In genomic region chr15:41584636-41585139, GRCh38 we compare ENCODE assay signal across 8 cellular contexts. TPM values are rescaled to one million over a fixed set of nuclear protein-coding genes. Genes with fewer than 3 reads are reported as not detected.
DNase-seq lines count a peak whose midpoint lies in the region; ATAC-seq, FAIRE-seq and TF ChIP-seq lines count a peak whose summit lies in the region.

No MANE protein-coding gene starts in this region.

- TF ChIP-seq CTCF in choroid plexus epithelial cell (conservative IDR thresholded peaks at IDR 0.05; ENCODE audit: low read depth, low read length), result no peak
- TF ChIP-seq CTCF in mesothelial cell of epicardium (IDR thresholded peaks at IDR 0.05; ENCODE audit: unreplicated experiment), result no peak
- no peak for TF ChIP-seq CTCF in tibial artery (IDR thresholded peaks at IDR 0.05)
- TF ChIP-seq CTCF in GM10266 (IDR thresholded peaks at IDR 0.05; ENCODE audit: control insufficient read depth, insufficient read depth, low read depth, missing control alignments), result no peak

- H3K4me3 ChIP-seq in choroid plexus epithelial cell (ENCODE audit: low read depth, low read length) (peak overlapping the region; percentile 56), tibial artery (peak overlapping the region; percentile 51 to 57)

- no peaks in the 10 kb centered on the region for H3K9me3 ChIP-seq in tibial artery

- peak overlapping the region in 1 of 2 donors; percentile 68 for H3K27ac ChIP-seq in tibial artery

- intact Hi-C loops in tibial artery (cut with DNase I; ENCODE audit: low total_unique reads), result no loop called here

- H3K27me3 Mint-ChIP-seq in activated T-cell treated with anti-CD3 and anti-CD28 coated beads, Interleukin-2, amount 50 U/mL, for 4 hours (ENCODE audit: low read depth), result peaks cover 41% of the 10 kb centered on the region
- H3K27me3 Mint-ChIP-seq in mesothelial cell of epicardium (ENCODE audit: low read depth), result no peaks in the 10 kb centered on the region

- H3K36me3 ChIP-seq in tibial artery, result no peaks in the 10 kb centered on the region

- no peak for FAIRE-seq in GM19239 (lab: Jason Lieb, UNC)

- peak overlapping the region; percentile 65 for H3K4me3 Mint-ChIP-seq in activated T-cell treated with anti-CD3 and anti-CD28 coated beads, Interleukin-2, amount 50 U/mL, for 4 hours
- peak overlapping the region; percentile 68 for H3K4me3 Mint-ChIP-seq in mesothelial cell of epicardium

- peak overlapping the region; percentile 94 for H3K27ac Mint-ChIP-seq in mesothelial cell of epicardium

- no peak for DNase-seq in activated T-cell treated with anti-CD3 and anti-CD28 coated beads, Interleukin-2, amount 50 U/mL, for 4 hours
- DNase-seq in activated T-cell treated with anti-CD3 and anti-CD28 coated beads, Interleukin-2, amount 50 U/mL, for 48 hours, result no peak
- DNase-seq in choroid plexus epithelial cell (ENCODE audit: low read depth) (no peak), mesothelial cell of epicardium (ENCODE audit: low spot score in 2 of 2, unreplicated experiment in 2 of 2) (no peak), tibial artery (no peak), NCI-H446 treated with DMSO at 0.1 percent for 48 hours (lab: John Stamatoyannopoulos, UW) (no peak), GM10266 (ENCODE audit: extremely low spot score) (no peak), GM19239 (ENCODE audit: insufficient read length, low spot score) (no peak)

- peaks cover 0 to 11% (median 3%) of the 10 kb centered on the region in 4 donors for H3K4me1 ChIP-seq in tibial artery

- H3K4me1 Mint-ChIP-seq in activated T-cell treated with anti-CD3 and anti-CD28 coated beads, Interleukin-2, amount 50 U/mL, for 4 hours (ENCODE audit: low read depth), result peaks cover 6% of the 10 kb centered on the region
- peaks cover 28% of the 10 kb centered on the region for H3K4me1 Mint-ChIP-seq in mesothelial cell of epicardium

- no peak for ATAC-seq in activated T-cell treated with anti-CD3 and anti-CD28 coated beads, Interleukin-2, amount 50 U/mL, for 4 hours

- H3K9me3 Mint-ChIP-seq in activated T-cell treated with anti-CD3 and anti-CD28 coated beads, Interleukin-2, amount 50 U/mL, for 4 hours, result no peaks in the 10 kb centered on the region
- no peaks in the 10 kb centered on the region for H3K9me3 Mint-ChIP-seq in mesothelial cell of epicardium

- no peaks in the 10 kb centered on the region for H3K27me3 ChIP-seq in tibial artery

- H3K36me3 Mint-ChIP-seq in activated T-cell treated with anti-CD3 and anti-CD28 coated beads, Interleukin-2, amount 50 U/mL, for 4 hours (ENCODE audit: insufficient read depth), result no peaks in the 10 kb centered on the region
- no peaks in the 10 kb centered on the region for H3K36me3 Mint-ChIP-seq in mesothelial cell of epicardium

RNA-seq across cellular contexts. Expression of gene TYRO3, which starts 25.7 kb away (rescaled TPM):
- 1 to 10 TPM; 2.2 to 2.9 (median 2.3) TPM for total RNA-seq in activated T-cell treated with anti-CD3 and anti-CD28 coated beads, Interleukin-2, amount 50 U/mL, for 4 hours
- 94.4 to 104 TPM (median 95.8 TPM) in 3 replicates for total RNA-seq in mesothelial cell of epicardium

RNA-seq across cellular contexts. Expression of gene RPAP1, which starts 40.6 kb away (rescaled TPM):
- total RNA-seq in activated T-cell treated with anti-CD3 and anti-CD28 coated beads, Interleukin-2, amount 50 U/mL, for 4 hours, result 10 to 100 TPM; 63.6 to 70.4 (median 66.2) TPM
- 54.0 to 65.5 TPM (median 54.8 TPM) in 3 replicates for total RNA-seq in mesothelial cell of epicardium

Comparison
In these comparisons a context has a peak if more than half of its experiments do, and no peak if none do; other contexts are left out.
1. RNA of gene TYRO3, which starts 25.7 kb away (total RNA-seq): 94.4 to 104 TPM in mesothelial cell of epicardium; 2.2 to 2.9 TPM in activated T-cell treated with anti-CD3 and anti-CD28 coated beads, Interleukin-2, amount 50 U/mL, for 4 hours; every median in the first group is over 10 times any median in the second.